1 cellular context compared by ENCODE assay signal in the genomic region with DNA sequence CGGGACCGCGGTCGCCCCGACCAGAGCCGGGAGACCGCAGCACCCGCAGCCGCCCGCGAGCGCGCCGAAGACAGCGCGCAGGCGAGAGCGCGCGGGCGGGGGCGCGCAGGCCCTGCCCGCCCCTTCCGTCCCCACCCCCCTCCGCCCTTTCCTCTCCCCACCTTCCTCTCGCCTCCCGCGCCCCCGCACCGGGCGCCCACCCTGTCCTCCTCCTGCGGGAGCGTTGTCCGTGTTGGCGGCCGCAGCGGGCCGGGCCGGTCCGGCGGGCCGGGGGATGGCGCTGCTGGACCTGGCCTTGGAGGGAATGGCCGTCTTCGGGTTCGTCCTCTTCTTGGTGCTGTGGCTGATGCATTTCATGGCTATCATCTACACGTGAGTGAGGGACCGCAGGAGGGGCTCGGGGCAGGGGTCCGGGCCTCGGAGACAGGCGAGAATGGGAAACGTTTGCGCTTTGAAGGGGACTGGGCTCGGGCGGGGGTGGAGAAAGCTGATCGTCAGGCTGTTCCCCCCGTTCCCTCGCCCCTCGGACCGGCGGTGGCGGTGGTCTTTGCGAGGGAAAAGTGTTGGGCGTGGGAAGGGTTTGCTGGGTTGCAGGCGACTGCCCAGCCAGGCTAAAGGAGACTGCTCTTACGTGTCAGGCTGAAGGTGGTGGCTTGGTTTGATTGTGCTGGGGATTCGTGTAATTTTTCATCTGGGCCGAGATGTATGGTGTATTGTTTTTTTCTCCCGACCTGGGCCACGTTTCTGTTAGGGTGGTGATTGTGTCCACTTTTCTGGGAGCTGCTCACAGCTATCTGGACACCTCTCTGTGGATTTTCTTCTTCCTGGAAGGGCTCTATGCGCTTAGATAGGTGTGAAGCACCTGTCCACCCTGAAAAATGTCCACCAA.
TF ChIP-seq lines count a peak whose summit lies in the region.

No MANE protein-coding gene starts in this region.

TF ChIP-seq in SK-N-SH, 30 proteins besides CTCF, POLR2A, EP300 and RAD21:
- TF ChIP-seq, protein P1, sequence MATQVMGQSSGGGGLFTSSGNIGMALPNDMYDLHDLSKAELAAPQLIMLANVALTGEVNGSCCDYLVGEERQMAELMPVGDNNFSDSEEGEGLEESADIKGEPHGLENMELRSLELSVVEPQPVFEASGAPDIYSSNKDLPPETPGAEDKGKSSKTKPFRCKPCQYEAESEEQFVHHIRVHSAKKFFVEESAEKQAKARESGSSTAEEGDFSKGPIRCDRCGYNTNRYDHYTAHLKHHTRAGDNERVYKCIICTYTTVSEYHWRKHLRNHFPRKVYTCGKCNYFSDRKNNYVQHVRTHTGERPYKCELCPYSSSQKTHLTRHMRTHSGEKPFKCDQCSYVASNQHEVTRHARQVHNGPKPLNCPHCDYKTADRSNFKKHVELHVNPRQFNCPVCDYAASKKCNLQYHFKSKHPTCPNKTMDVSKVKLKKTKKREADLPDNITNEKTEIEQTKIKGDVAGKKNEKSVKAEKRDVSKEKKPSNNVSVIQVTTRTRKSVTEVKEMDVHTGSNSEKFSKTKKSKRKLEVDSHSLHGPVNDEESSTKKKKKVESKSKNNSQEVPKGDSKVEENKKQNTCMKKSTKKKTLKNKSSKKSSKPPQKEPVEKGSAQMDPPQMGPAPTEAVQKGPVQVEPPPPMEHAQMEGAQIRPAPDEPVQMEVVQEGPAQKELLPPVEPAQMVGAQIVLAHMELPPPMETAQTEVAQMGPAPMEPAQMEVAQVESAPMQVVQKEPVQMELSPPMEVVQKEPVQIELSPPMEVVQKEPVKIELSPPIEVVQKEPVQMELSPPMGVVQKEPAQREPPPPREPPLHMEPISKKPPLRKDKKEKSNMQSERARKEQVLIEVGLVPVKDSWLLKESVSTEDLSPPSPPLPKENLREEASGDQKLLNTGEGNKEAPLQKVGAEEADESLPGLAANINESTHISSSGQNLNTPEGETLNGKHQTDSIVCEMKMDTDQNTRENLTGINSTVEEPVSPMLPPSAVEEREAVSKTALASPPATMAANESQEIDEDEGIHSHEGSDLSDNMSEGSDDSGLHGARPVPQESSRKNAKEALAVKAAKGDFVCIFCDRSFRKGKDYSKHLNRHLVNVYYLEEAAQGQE (IDR thresholded peaks at IDR 0.05; ENCODE audit: low read depth, low read length) = no peak
- TF ChIP-seq, protein P2, sequence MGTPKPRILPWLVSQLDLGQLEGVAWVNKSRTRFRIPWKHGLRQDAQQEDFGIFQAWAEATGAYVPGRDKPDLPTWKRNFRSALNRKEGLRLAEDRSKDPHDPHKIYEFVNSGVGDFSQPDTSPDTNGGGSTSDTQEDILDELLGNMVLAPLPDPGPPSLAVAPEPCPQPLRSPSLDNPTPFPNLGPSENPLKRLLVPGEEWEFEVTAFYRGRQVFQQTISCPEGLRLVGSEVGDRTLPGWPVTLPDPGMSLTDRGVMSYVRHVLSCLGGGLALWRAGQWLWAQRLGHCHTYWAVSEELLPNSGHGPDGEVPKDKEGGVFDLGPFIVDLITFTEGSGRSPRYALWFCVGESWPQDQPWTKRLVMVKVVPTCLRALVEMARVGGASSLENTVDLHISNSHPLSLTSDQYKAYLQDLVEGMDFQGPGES (IDR thresholded peaks at IDR 0.05; ENCODE audit: low read depth, low read length) = no peak
- TF ChIP-seq RFX5 (IDR thresholded peaks at IDR 0.05; ENCODE audit: low read length) = no peak
- no peak for TF ChIP-seq MEF2A (IDR thresholded peaks at IDR 0.05; ENCODE audit: borderline replicate concordance, low read depth)
- no peak for TF ChIP-seq GABPA (IDR thresholded peaks at IDR 0.05; ENCODE audit: low read depth)
- no peak for TF ChIP-seq EZH2phosphoT487 (IDR thresholded peaks at IDR 0.05; ENCODE audit: borderline replicate concordance, low read depth)
- TF ChIP-seq SIN3A (IDR thresholded peaks at IDR 0.05; ENCODE audit: borderline replicate concordance, low read depth, low read length) = no peak
- peak; percentile 66; the same call in 1 of the 2 replicates for TF ChIP-seq MXI1 (IDR thresholded peaks at IDR 0.05; ENCODE audit: low read depth, low read length)
- TF ChIP-seq TCF12 (IDR thresholded peaks at IDR 0.05) = no peak
- TF ChIP-seq, protein P3, sequence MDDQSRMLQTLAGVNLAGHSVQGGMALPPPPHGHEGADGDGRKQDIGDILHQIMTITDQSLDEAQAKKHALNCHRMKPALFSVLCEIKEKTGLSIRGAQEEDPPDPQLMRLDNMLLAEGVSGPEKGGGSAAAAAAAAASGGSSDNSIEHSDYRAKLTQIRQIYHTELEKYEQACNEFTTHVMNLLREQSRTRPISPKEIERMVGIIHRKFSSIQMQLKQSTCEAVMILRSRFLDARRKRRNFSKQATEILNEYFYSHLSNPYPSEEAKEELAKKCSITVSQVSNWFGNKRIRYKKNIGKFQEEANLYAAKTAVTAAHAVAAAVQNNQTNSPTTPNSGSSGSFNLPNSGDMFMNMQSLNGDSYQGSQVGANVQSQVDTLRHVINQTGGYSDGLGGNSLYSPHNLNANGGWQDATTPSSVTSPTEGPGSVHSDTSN (IDR thresholded peaks at IDR 0.05) = no peak
- TF ChIP-seq, protein P4, sequence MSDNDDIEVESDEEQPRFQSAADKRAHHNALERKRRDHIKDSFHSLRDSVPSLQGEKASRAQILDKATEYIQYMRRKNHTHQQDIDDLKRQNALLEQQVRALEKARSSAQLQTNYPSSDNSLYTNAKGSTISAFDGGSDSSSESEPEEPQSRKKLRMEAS (IDR thresholded peaks at IDR 0.05; ENCODE audit: low read depth) = peak; percentile 38
